28 cellular contexts compared by ENCODE assay signal in the genomic region with DNA sequence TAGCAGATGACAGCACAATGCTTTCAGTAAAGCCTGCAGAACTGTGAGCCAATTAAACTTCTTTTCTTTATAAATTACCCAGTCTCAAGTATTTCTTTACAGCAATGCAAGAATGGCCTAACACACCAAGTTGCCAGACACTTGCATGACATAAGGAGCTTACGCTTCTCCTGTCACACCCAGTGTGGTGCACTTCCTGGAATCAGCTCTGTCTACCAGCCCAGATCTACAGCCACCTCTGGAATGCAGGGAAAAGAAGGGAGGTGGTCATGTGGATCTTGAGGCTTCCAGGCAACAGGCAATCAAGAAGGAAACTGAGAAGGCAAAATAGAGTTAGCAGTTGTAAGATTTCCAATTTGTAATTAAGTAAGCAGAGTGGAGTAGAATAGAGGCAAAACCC.
"Had no signal": no experiment of that assay in that cellular context is flagged by ENCODE, and none has a peak within 500 bp of the region (broad histone marks: within the 10 kb centered on the region; RNA-seq: fewer than 3 reads in every experiment).

No MANE protein-coding gene starts in this region.

- H3K27me3 ChIP-seq: ascending aorta, gastrocnemius medialis, hepatocyte, ovary, thyroid gland, upper lobe of left lung had no signal

- H3K36me3 ChIP-seq: ascending aorta, gastrocnemius medialis, left ventricle myocardium inferior, ovary, thyroid gland, upper lobe of left lung had no signal

- H3K4me3 Mint-ChIP-seq: activated naive CD4-positive, alpha-beta T cell treated with anti-CD3 and anti-CD28 coated beads for 36 hours; activated naive CD8-positive, alpha-beta T cell treated with anti-CD3 and anti-CD28 coated beads, Interleukin-2, amount 10 ng/mL, durations not matched to agents 7 days and 5 days; activated T-cell treated with anti-CD3 and anti-CD28 coated beads, Interleukin-2, amount 50 U/mL, for 72 hours; immature natural killer cell; nephron progenitor cell; stimulated activated memory B cell treated with anti-CD40 and anti-IgM and Interleukin-4, amounts not matched to agents 10 μg/mL and 1 μg/mL and 100 μg/mL, for 72 hours; stimulated activated naive CD8-positive, alpha-beta T cell treated with anti-CD3 and anti-CD28 coated beads, Interleukin-15, amount 100 ng/mL, for 72 hours; T-cell had no signal

- H3K27ac Mint-ChIP-seq: activated naive CD4-positive, alpha-beta T cell treated with anti-CD3 and anti-CD28 coated beads for 36 hours; activated naive CD8-positive, alpha-beta T cell treated with anti-CD3 and anti-CD28 coated beads, Interleukin-2, amount 10 ng/mL, durations not matched to agents 7 days and 5 days; activated T-cell treated with anti-CD3 and anti-CD28 coated beads, Interleukin-2, amount 50 U/mL, for 72 hours; immature natural killer cell; nephron progenitor cell; progenitor cell of endocrine pancreas; stimulated activated memory B cell treated with anti-CD40 and anti-IgM and Interleukin-4, amounts not matched to agents 10 μg/mL and 1 μg/mL and 100 μg/mL, for 72 hours; stimulated activated naive CD8-positive, alpha-beta T cell treated with anti-CD3 and anti-CD28 coated beads, Interleukin-15, amount 100 ng/mL, for 72 hours; T-cell had no signal

- DNase-seq: activated CD4-positive, alpha-beta T cell treated with anti-CD3 and anti-CD28 coated beads for 4 hours; activated CD4-positive, alpha-beta T cell treated with anti-CD3 and anti-CD28 coated beads, Interleukin-2, amount 50 U/mL, for 4 hours; activated naive CD4-positive, alpha-beta T cell treated with anti-CD3 and anti-CD28 coated beads for 36 hours; activated naive CD8-positive, alpha-beta T cell treated with anti-CD3 and anti-CD28 coated beads, Interleukin-2, amount 10 ng/mL, durations not matched to agents 7 days and 5 days; activated T-cell treated with anti-CD3 and anti-CD28 coated beads for 4 hours; activated T-cell treated with anti-CD3 and anti-CD28 coated beads, Interleukin-2, amount 50 U/mL, for 72 hours; gastrocnemius medialis; immature natural killer cell; kidney; left ventricle myocardium inferior; nephron progenitor cell; ovary; retina; stimulated activated CD4-positive, alpha-beta T cell treated with anti-CD3 and anti-CD28 coated beads, Interleukin-4, amount 100 ng/mL, for 4 hours; stimulated activated CD8-positive, alpha-beta memory T cell treated with anti-CD3 and anti-CD28 coated beads, Interleukin-4, amount 100 ng/mL, for 48 hours; stimulated activated naive CD8-positive, alpha-beta T cell treated with anti-CD3 and anti-CD28 coated beads, Interleukin-15, amount 100 ng/mL, for 72 hours; substantia nigra; T-cell; thyroid gland; upper lobe of left lung had no signal

- H3K27me3 Mint-ChIP-seq: progenitor cell of endocrine pancreas; stimulated activated memory B cell treated with anti-CD40 and anti-IgM and Interleukin-4, amounts not matched to agents 10 μg/mL and 1 μg/mL and 100 μg/mL, for 72 hours; stimulated activated naive CD8-positive, alpha-beta T cell treated with anti-CD3 and anti-CD28 coated beads, Interleukin-15, amount 100 ng/mL, for 72 hours; T-cell had no signal

- H3K9me3 Mint-ChIP-seq: activated naive CD4-positive, alpha-beta T cell treated with anti-CD3 and anti-CD28 coated beads for 36 hours; activated naive CD8-positive, alpha-beta T cell treated with anti-CD3 and anti-CD28 coated beads, Interleukin-2, amount 10 ng/mL, durations not matched to agents 7 days and 5 days; activated T-cell treated with anti-CD3 and anti-CD28 coated beads, Interleukin-2, amount 50 U/mL, for 72 hours; immature natural killer cell; stimulated activated naive CD8-positive, alpha-beta T cell treated with anti-CD3 and anti-CD28 coated beads, Interleukin-15, amount 100 ng/mL, for 72 hours; T-cell had no signal

- H3K4me3 ChIP-seq: ascending aorta, gastrocnemius medialis, hepatocyte, left ventricle myocardium inferior, lung, ovary, skin epidermis, thyroid gland, upper lobe of left lung had no signal

- H3K4me1 ChIP-seq: gastrocnemius medialis, left ventricle myocardium inferior had no signal

- H3K9me3 ChIP-seq: ascending aorta, gastrocnemius medialis, left ventricle myocardium inferior, ovary, thyroid gland, upper lobe of left lung had no signal

- H3K27ac ChIP-seq: ascending aorta, hepatocyte, left ventricle myocardium inferior, ovary, VCaP had no signal

- H3K4me1 Mint-ChIP-seq: nephron progenitor cell had no signal

- H3K36me3 Mint-ChIP-seq: activated naive CD8-positive, alpha-beta T cell treated with anti-CD3 and anti-CD28 coated beads, Interleukin-2, amount 10 ng/mL, durations not matched to agents 7 days and 5 days; immature natural killer cell; stimulated activated memory B cell treated with anti-CD40 and anti-IgM and Interleukin-4, amounts not matched to agents 10 μg/mL and 1 μg/mL and 100 μg/mL, for 72 hours; T-cell had no signal

- ATAC-seq: activated T-cell treated with anti-CD3 and anti-CD28 coated beads, Interleukin-2, amount 50 U/mL, for 72 hours; gastrocnemius medialis; sciatic nerve; stimulated activated memory B cell treated with anti-CD40 and anti-IgM and Interleukin-4, amounts not matched to agents 10 μg/mL and 1 μg/mL and 100 μg/mL, for 72 hours; stimulated activated naive CD8-positive, alpha-beta T cell treated with anti-CD3 and anti-CD28 coated beads, Interleukin-15, amount 100 ng/mL, for 72 hours; T-cell had no signal
